1 cellular context compared by ENCODE assay signal in genomic region chr7:100867796-100868485, GRCh38.
TF ChIP-seq lines count a peak whose summit lies in the region.

No MANE protein-coding gene starts in this region.

TF ChIP-seq in A549, 52 proteins besides CTCF, POLR2A, EP300 and RAD21 (continued from another document):
- no peak for TF ChIP-seq HMGXB4 (CRISPR knock-in tag; IDR thresholded peaks at IDR 0.05; ENCODE audit: borderline replicate concordance)
- no peak for TF ChIP-seq EHMT2 (IDR thresholded peaks at IDR 0.05; ENCODE audit: low read depth)
- TF ChIP-seq REST (IDR thresholded peaks at IDR 0.05) = no peak
- TF ChIP-seq ATOH8 (CRISPR knock-in tag; IDR thresholded peaks at IDR 0.05; ENCODE audit: low read depth) = no peak
